In the genomic region with DNA sequence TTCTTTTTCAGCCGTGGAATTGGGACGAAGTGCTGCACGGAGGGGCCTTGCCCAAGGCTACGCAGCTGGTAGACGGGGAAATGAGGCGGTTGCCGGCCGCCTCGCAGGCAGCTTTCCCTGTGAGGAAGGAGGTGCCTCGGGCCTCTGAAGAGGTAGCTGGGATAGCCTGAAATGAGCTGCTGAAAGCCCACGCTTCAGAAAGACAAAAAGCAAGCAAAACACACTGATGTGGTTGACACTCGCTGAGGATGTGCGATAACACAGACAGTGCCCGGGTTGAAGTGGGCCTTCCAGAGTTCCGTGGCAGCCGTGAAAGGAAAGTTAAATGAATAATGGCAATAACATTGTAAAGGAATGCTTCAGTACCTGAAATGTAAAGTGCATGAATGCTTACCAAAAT, we compare ENCODE assay signal across 1 cellular context.
TF ChIP-seq lines count a peak whose summit lies in the region.

No MANE protein-coding gene starts in this region.

TF ChIP-seq in K562, 482 proteins besides CTCF, POLR2A, EP300 and RAD21 (continued from another document):
- TF ChIP-seq, protein P1, sequence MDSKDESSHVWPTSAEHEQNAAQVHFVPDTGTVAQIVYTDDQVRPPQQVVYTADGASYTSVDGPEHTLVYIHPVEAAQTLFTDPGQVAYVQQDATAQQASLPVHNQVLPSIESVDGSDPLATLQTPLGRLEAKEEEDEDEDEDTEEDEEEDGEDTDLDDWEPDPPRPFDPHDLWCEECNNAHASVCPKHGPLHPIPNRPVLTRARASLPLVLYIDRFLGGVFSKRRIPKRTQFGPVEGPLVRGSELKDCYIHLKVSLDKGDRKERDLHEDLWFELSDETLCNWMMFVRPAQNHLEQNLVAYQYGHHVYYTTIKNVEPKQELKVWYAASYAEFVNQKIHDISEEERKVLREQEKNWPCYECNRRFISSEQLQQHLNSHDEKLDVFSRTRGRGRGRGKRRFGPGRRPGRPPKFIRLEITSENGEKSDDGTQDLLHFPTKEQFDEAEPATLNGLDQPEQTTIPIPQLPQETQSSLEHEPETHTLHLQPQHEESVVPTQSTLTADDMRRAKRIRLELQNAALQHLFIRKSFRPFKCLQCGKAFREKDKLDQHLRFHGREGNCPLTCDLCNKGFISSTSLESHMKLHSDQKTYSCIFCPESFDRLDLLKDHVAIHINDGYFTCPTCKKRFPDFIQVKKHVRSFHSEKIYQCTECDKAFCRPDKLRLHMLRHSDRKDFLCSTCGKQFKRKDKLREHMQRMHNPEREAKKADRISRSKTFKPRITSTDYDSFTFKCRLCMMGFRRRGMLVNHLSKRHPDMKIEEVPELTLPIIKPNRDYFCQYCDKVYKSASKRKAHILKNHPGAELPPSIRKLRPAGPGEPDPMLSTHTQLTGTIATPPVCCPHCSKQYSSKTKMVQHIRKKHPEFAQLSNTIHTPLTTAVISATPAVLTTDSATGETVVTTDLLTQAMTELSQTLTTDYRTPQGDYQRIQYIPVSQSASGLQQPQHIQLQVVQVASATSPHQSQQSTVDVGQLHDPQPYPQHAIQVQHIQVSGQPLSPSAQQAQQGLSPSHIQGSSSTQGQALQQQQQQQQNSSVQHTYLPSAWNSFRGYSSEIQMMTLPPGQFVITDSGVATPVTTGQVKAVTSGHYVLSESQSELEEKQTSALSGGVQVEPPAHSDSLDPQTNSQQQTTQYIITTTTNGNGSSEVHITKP (IDR thresholded peaks at IDR 0.05; ENCODE audit: partially characterized antibody), result no peak
- no peak for TF ChIP-seq SIRT6 (IDR thresholded peaks at IDR 0.05; ENCODE audit: low read depth, low read length)
- no peak for TF ChIP-seq ARNT (IDR thresholded peaks at IDR 0.05)
